8 cellular contexts compared by ENCODE assay signal in the genomic region with DNA sequence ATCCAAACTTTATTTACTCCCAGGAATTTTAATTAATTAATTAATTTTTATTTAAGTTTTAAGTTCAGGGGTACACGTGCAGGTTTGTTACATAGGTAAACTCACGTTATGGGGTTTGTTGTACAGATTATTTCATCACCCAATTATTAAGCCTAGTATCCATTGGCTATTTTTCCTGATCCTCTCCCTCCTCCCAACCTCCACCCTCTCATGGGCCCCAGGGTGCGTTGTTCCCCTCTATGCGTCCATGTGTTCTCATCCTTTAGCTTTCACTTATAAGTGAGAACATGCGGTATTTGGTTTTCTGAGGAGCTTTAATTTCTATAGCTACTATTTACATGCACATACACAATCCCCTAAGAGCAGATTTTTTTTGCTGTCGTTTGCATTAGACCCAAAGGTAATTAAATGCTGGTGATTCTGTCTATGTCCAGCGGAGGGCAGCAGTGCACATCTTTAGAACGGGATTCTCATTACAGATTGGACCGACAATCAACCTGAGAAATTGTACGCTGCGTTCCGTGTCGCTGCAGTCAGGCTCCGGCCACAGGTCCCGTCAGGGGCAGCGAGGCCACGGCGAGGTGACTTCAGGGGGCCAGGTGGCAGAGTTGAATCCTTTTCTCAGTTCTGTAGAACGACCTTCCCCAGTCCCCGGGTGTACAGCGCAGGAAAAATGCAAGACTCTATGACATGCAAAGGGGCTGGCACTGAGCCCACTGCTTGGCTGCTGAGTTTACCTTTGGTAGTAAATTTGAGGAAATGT. TPM values are rescaled to one million over a fixed set of nuclear protein-coding genes. Genes with fewer than 3 reads are reported as not detected.
DNase-seq lines count a peak whose midpoint lies in the region; FAIRE-seq and TF ChIP-seq lines count a peak whose summit lies in the region.

No MANE protein-coding gene starts in this region.

- no peaks in the 10 kb centered on the region for H3F3A ChIP-seq in Loucy (ENCODE audit: low read depth)

- H3K27ac ChIP-seq in RWPE1 (no peak overlapping the region), substantia nigra (ENCODE audit: low read depth, low read length, poor library complexity, severe bottlenecking) (no peak overlapping the region)

- no peaks in the 10 kb centered on the region for H3K36me3 ChIP-seq in Loucy (ENCODE audit: insufficient read depth, low read length)

- H3K9me3 ChIP-seq in Loucy (ENCODE audit: insufficient read depth, low read depth, low read length), result no peaks in the 10 kb centered on the region

- no peaks in the 10 kb centered on the region for H3K36me3 Mint-ChIP-seq in activated T-helper 2 cell treated with anti-CD3 and anti-CD28 coated beads, Interferon-gamma antibody, Interleukin-2, Interleukin-4, amounts not matched to agents 10 μg/mL and 5 μg/mL and 100 μg/mL, durations not matched to agents 14 hours and 24 hours and 36 hours (ENCODE audit: low read depth)

- TF ChIP-seq CTCF in Loucy (conservative IDR thresholded peaks at IDR 0.05; ENCODE audit: low read length), result peak; percentile 86
- peak; percentile 87 for TF ChIP-seq CTCF in RWPE1 (conservative IDR thresholded peaks at IDR 0.05; ENCODE audit: low read depth)
- TF ChIP-seq CTCF in fibroblast of villous mesenchyme (IDR thresholded peaks at IDR 0.05; ENCODE audit: insufficient read depth, low read depth, low read length), result peak; percentile 74

- DNase-seq in EH (ENCODE audit: low read depth) (peak; percentile 74), H54 (ENCODE audit: insufficient read length, low spot score) (peak; percentile 47), RWPE1 (ENCODE audit: low spot score) (peak; percentile 71), fibroblast of villous mesenchyme (ENCODE audit: low read depth) (peak; percentile 66), nucleus accumbens (lab: John Stamatoyannopoulos, UW) (peak in 33 of 56 donors; percentile 7 to 84 (median 30)), substantia nigra (lab: John Stamatoyannopoulos, UW) (peak in 25 of 49 donors; percentile 3 to 52 (median 22))
- DNase-seq in activated T-helper 2 cell treated with anti-CD3 and anti-CD28 coated beads, Interferon-gamma antibody, Interleukin-2, Interleukin-4, amounts not matched to agents 10 μg/mL and 5 μg/mL and 100 μg/mL, durations not matched to agents 14 hours and 24 hours and 36 hours (ENCODE audit: low spot score), result peak; percentile 70

- peaks cover 57% of the 10 kb centered on the region for H3K27me3 Mint-ChIP-seq in activated T-helper 2 cell treated with anti-CD3 and anti-CD28 coated beads, Interferon-gamma antibody, Interleukin-2, Interleukin-4, amounts not matched to agents 10 μg/mL and 5 μg/mL and 100 μg/mL, durations not matched to agents 14 hours and 24 hours and 36 hours (ENCODE audit: low read depth)

- POLR2A ChIA-PET in RWPE1 (lab: Yijun Ruan, JAX; ENCODE audit: low non-redundant PET), result no interaction called here

- CTCF ChIA-PET in RWPE1 (lab: Yijun Ruan, JAX), result interaction anchor here (0.5 to 0.7 kb wide), 4 partner anchors 198 to 564 kb away, joined by 3 to 6 read pairs (median 5); no protein-coding TSS in a partner anchor

- peaks cover 5% of the 10 kb centered on the region for H3K4me1 Mint-ChIP-seq in activated T-helper 2 cell treated with anti-CD3 and anti-CD28 coated beads, Interferon-gamma antibody, Interleukin-2, Interleukin-4, amounts not matched to agents 10 μg/mL and 5 μg/mL and 100 μg/mL, durations not matched to agents 14 hours and 24 hours and 36 hours (ENCODE audit: low read depth)

- H3K79me2 ChIP-seq in Loucy (ENCODE audit: insufficient read depth, low read length), result no peaks in the 10 kb centered on the region

- peak overlapping the region; percentile 19 for H3K9ac ChIP-seq in Loucy (ENCODE audit: low read depth, low read length, poor library complexity, severe bottlenecking)

- H4K20me1 ChIP-seq in Loucy (ENCODE audit: insufficient read depth, low read length, poor library complexity, severe bottlenecking), result no peaks in the 10 kb centered on the region

- no peak overlapping the region for H3K27ac Mint-ChIP-seq in activated T-helper 2 cell treated with anti-CD3 and anti-CD28 coated beads, Interferon-gamma antibody, Interleukin-2, Interleukin-4, amounts not matched to agents 10 μg/mL and 5 μg/mL and 100 μg/mL, durations not matched to agents 14 hours and 24 hours and 36 hours

- peak; percentile 95 for FAIRE-seq in H54 (lab: Jason Lieb, UNC)

- TF ChIP-seq POLR2A in H54 (IDR thresholded peaks at IDR 0.05; ENCODE audit: low read depth, low read length), result no peak

- H3K4me1 ChIP-seq in Loucy (ENCODE audit: insufficient read depth, low read length, poor library complexity, severe bottlenecking), result peaks cover 4% of the 10 kb centered on the region

- H3K9me3 Mint-ChIP-seq in activated T-helper 2 cell treated with anti-CD3 and anti-CD28 coated beads, Interferon-gamma antibody, Interleukin-2, Interleukin-4, amounts not matched to agents 10 μg/mL and 5 μg/mL and 100 μg/mL, durations not matched to agents 14 hours and 24 hours and 36 hours, result no peaks in the 10 kb centered on the region

- H3K4me3 ChIP-seq in Loucy (ENCODE audit: low read length, poor library complexity, severe bottlenecking), result peak overlapping the region; percentile 73
- peak overlapping the region; percentile 45 for H3K4me3 ChIP-seq in fibroblast of villous mesenchyme (ENCODE audit: low read depth, low read length)

- H3K9me2 ChIP-seq in Loucy (replicated peaks; ENCODE audit: low read depth, low read length), result no peaks in the 10 kb centered on the region

- no peaks in the 10 kb centered on the region for H3K27me3 ChIP-seq in Loucy (ENCODE audit: insufficient read depth, low read length, poor library complexity, severe bottlenecking)

- peak overlapping the region; percentile 94 for H2AFZ ChIP-seq in Loucy (ENCODE audit: low read length)

- intact Hi-C loops in activated T-helper 2 cell treated with anti-CD3 and anti-CD28 coated beads, Interferon-gamma antibody, Interleukin-2, Interleukin-4, amounts not matched to agents 10 μg/mL and 5 μg/mL and 100 μg/mL, durations not matched to agents 14 hours and 24 hours and 36 hours (cut with micrococcal nuclease), result loop anchor here (1.0 to 10.0 kb wide), 3 partner anchors 17 to 858 kb away; no protein-coding TSS in a partner anchor

- H3K4me2 ChIP-seq in Loucy (ENCODE audit: low read depth, low read length, poor library complexity, severe bottlenecking), result peak overlapping the region; percentile 82

- peak overlapping the region; percentile 54 for H3K4me3 Mint-ChIP-seq in activated T-helper 2 cell treated with anti-CD3 and anti-CD28 coated beads, Interferon-gamma antibody, Interleukin-2, Interleukin-4, amounts not matched to agents 10 μg/mL and 5 μg/mL and 100 μg/mL, durations not matched to agents 14 hours and 24 hours and 36 hours (ENCODE audit: low read depth)

RNA-seq across cellular contexts. Expression of gene TMEM30B, which starts 11.6 kb away (rescaled TPM):
- total RNA-seq in activated T-helper 2 cell treated with anti-CD3 and anti-CD28 coated beads, Interferon-gamma antibody, Interleukin-2, Interleukin-4, amounts not matched to agents 10 μg/mL and 5 μg/mL and 100 μg/mL, durations not matched to agents 14 hours and 24 hours and 36 hours, result 0.46 and 0.66 TPM in 2 replicates
- total RNA-seq in fibroblast of villous mesenchyme, result 0.32 TPM in 1 of 2 replicates, not detected in the other

RNA-seq across cellular contexts. Expression of gene PRKCH, which starts 51.9 kb away (rescaled TPM):
- total RNA-seq in activated T-helper 2 cell treated with anti-CD3 and anti-CD28 coated beads, Interferon-gamma antibody, Interleukin-2, Interleukin-4, amounts not matched to agents 10 μg/mL and 5 μg/mL and 100 μg/mL, durations not matched to agents 14 hours and 24 hours and 36 hours, result 101 and 102 TPM in 2 replicates
- 0.97 and 2.6 TPM in 2 replicates for total RNA-seq in fibroblast of villous mesenchyme

Comparison
In these comparisons a context has a peak if more than half of its experiments do, and no peak if none do; other contexts are left out.
1. DNase-seq: peak in every context shown above with its lines; median percentile 74 in EH; 71 in RWPE1; 70 in activated T-helper 2 cell treated with anti-CD3 and anti-CD28 coated beads, Interferon-gamma antibody, Interleukin-2, Interleukin-4, amounts not matched to agents 10 μg/mL and 5 μg/mL and 100 μg/mL, durations not matched to agents 14 hours and 24 hours and 36 hours; 66 in fibroblast of villous mesenchyme; 47 in H54; 30 in nucleus accumbens; 22 in substantia nigra.
2. RNA of gene PRKCH, which starts 51.9 kb away (total RNA-seq): 101 to 102 TPM in activated T-helper 2 cell treated with anti-CD3 and anti-CD28 coated beads, Interferon-gamma antibody, Interleukin-2, Interleukin-4, amounts not matched to agents 10 μg/mL and 5 μg/mL and 100 μg/mL, durations not matched to agents 14 hours and 24 hours and 36 hours; 0.97 to 2.6 TPM in fibroblast of villous mesenchyme; every median in the first group is over 10 times any median in the second.
3. Peak in every context shown above with its lines, with median percentiles within 50 percentile points of each other: CTCF ChIP-seq.